ENCODE assay signal across 3 cellular contexts in the genomic region with DNA sequence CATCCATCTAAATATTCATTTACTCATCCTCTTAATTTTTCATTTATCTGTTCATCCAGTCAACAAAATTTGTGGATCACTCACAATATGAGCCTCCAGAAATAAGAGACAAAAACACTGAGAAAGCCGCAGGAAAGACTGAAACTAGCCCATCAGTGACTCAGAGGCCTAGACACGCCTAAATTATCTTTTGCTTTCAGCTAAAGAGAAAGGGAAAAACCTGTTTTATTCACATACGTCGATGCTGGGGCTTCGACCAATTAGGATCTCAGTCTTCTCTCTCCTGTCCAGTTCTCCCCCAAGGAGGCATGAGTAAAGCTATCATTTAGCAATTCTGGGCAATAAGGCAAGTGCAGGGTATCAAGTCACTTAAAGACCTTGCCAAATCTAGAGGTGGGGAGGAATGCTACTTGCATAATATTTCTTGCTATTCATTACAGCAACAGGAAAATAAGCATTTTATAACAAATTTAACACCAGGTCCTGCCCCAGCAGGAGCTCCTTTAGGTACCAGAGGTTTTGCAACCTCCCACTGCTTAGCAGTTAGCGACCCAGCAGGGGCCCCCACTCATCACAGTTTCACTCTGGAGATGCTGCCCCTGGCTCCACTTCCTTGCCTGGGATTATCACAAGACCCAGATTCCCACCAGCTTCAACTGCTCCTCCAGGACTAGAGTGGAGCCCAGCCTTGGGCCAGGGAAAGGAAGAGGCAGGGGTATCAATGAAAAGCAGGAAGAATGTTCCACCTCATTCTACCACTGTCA.
TF ChIP-seq lines count a peak whose summit lies in the region.

No MANE protein-coding gene starts in this region.

TF ChIP-seq in SK-N-SH, 30 proteins besides CTCF, POLR2A, EP300 and RAD21 (continued from another document):
- TF ChIP-seq MXI1 (IDR thresholded peaks at IDR 0.05; ENCODE audit: low read depth, low read length) = no peak
- no peak for TF ChIP-seq ELF1 (IDR thresholded peaks at IDR 0.05)
- no peak for TF ChIP-seq FOXJ3 (CRISPR knock-in tag; IDR thresholded peaks at IDR 0.05)
- no peak for TF ChIP-seq EZH2phosphoT487 (IDR thresholded peaks at IDR 0.05; ENCODE audit: borderline replicate concordance, low read depth)
- no peak for TF ChIP-seq SIN3A (IDR thresholded peaks at IDR 0.05; ENCODE audit: borderline replicate concordance, low read depth, low read length)
- TF ChIP-seq FOXM1 (IDR thresholded peaks at IDR 0.05; ENCODE audit: low read depth) = no peak
- TF ChIP-seq NFIC (IDR thresholded peaks at IDR 0.05; ENCODE audit: borderline replicate concordance) = no peak
- TF ChIP-seq, protein P1, sequence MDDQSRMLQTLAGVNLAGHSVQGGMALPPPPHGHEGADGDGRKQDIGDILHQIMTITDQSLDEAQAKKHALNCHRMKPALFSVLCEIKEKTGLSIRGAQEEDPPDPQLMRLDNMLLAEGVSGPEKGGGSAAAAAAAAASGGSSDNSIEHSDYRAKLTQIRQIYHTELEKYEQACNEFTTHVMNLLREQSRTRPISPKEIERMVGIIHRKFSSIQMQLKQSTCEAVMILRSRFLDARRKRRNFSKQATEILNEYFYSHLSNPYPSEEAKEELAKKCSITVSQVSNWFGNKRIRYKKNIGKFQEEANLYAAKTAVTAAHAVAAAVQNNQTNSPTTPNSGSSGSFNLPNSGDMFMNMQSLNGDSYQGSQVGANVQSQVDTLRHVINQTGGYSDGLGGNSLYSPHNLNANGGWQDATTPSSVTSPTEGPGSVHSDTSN (IDR thresholded peaks at IDR 0.05) = no peak
- no peak for TF ChIP-seq JUND (IDR thresholded peaks at IDR 0.05)
- no peak for TF ChIP-seq RFX5 (IDR thresholded peaks at IDR 0.05; ENCODE audit: low read length)

TF ChIP-seq in SK-N-SH treated with all-trans-retinoic acid at 6 μM for 48 hours, 23 proteins besides CTCF, POLR2A, EP300 and RAD21 (continued from another document):
- no peak for TF ChIP-seq CREB5 (CRISPR knock-in tag; IDR thresholded peaks at IDR 0.05; ENCODE audit: low read depth)

TF ChIP-seq in HEK293, 187 proteins besides CTCF, POLR2A, EP300 and RAD21 (continued from another document):
- TF ChIP-seq, protein P2, sequence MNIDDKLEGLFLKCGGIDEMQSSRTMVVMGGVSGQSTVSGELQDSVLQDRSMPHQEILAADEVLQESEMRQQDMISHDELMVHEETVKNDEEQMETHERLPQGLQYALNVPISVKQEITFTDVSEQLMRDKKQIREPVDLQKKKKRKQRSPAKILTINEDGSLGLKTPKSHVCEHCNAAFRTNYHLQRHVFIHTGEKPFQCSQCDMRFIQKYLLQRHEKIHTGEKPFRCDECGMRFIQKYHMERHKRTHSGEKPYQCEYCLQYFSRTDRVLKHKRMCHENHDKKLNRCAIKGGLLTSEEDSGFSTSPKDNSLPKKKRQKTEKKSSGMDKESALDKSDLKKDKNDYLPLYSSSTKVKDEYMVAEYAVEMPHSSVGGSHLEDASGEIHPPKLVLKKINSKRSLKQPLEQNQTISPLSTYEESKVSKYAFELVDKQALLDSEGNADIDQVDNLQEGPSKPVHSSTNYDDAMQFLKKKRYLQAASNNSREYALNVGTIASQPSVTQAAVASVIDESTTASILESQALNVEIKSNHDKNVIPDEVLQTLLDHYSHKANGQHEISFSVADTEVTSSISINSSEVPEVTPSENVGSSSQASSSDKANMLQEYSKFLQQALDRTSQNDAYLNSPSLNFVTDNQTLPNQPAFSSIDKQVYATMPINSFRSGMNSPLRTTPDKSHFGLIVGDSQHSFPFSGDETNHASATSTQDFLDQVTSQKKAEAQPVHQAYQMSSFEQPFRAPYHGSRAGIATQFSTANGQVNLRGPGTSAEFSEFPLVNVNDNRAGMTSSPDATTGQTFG (tag by site-specific recombination; IDR thresholded peaks at IDR 0.05; ENCODE audit: borderline replicate concordance) = no peak
- TF ChIP-seq ZNF837 (tag by site-specific recombination; IDR thresholded peaks at IDR 0.05) = no peak
- 0 out of 2 replicates have a peak, but pooled peaks have one; percentile 22 for TF ChIP-seq ZNF423 (tag by site-specific recombination; IDR thresholded peaks at IDR 0.05)
- no peak for TF ChIP-seq ZNF670 (tag by site-specific recombination; IDR thresholded peaks at IDR 0.05; ENCODE audit: low read depth)
- no peak for TF ChIP-seq ZNF16 (tag by site-specific recombination; IDR thresholded peaks at IDR 0.05; ENCODE audit: low read depth)
- no peak for TF ChIP-seq ZNF629 (tag by site-specific recombination; IDR thresholded peaks at IDR 0.05)
- TF ChIP-seq ZNF548 (tag by site-specific recombination; IDR thresholded peaks at IDR 0.05) = no peak
- no peak for TF ChIP-seq ZBTB7A (tag by site-specific recombination; IDR thresholded peaks at IDR 0.05; ENCODE audit: low read depth)
- no peak for TF ChIP-seq ZNF19 (tag by site-specific recombination; IDR thresholded peaks at IDR 0.05; ENCODE audit: low read depth)
